8 cellular contexts compared by ENCODE assay signal in genomic region chr10:68598978-68599753, GRCh38. TPM values are rescaled to one million over a fixed set of nuclear protein-coding genes. Genes with fewer than 3 reads are reported as not detected.
A peak's percentile ranks its signal among the peaks of the same experiment; 100 is the strongest.
DNase-seq lines count a peak whose midpoint lies in the region; ATAC-seq and TF ChIP-seq lines count a peak whose summit lies in the region.

No MANE protein-coding gene starts in this region.

- H3K4me3 ChIP-seq in SJCRH30 (peak overlapping the region; percentile 51), foreskin fibroblast (ENCODE audit: low read depth in 1 of 2, low read length in 2 of 2) (peak overlapping the region in 1 of 2 donors; percentile 16)

- no peak for ATAC-seq in activated T-cell treated with anti-CD3 and anti-CD28 coated beads, Interleukin-2, amount 50 U/mL, for 72 hours (replicated peaks in 1 of 2)
- no peak for ATAC-seq in GM21390 (IDR thresholded peaks at IDR 0.05; ENCODE audit: unreplicated experiment)
- no peak for ATAC-seq in activated CD8-positive, alpha-beta memory T cell treated with anti-CD3 and anti-CD28 coated beads, Interleukin-2, amount 10 ng/mL, durations not matched to agents 7 days and 5 days

- no peaks in the 10 kb centered on the region for H3K36me3 Mint-ChIP-seq in activated T-cell treated with anti-CD3 and anti-CD28 coated beads, Interleukin-2, amount 50 U/mL, for 72 hours (ENCODE audit: insufficient read depth in 2 of 2)
- H3K36me3 Mint-ChIP-seq in activated CD8-positive, alpha-beta memory T cell treated with anti-CD3 and anti-CD28 coated beads, Interleukin-2, amount 10 ng/mL, durations not matched to agents 7 days and 5 days, result peaks cover 8% of the 10 kb centered on the region

- CTCF ChIA-PET in activated CD8-positive, alpha-beta memory T cell treated with anti-CD3 and anti-CD28 coated beads, Interleukin-2, amount 10 ng/mL, durations not matched to agents 7 days and 5 days (lab: Charles Lee), result interaction anchor here (1.4 to 1.8 kb wide), 2 partner anchors 8 to 49 kb away, joined by 6 to 7 read pairs; no protein-coding TSS in a partner anchor

- no peak overlapping the region for H3K27ac Mint-ChIP-seq in activated T-cell treated with anti-CD3 and anti-CD28 coated beads, Interleukin-2, amount 50 U/mL, for 72 hours
- no peak overlapping the region for H3K27ac Mint-ChIP-seq in activated CD8-positive, alpha-beta memory T cell treated with anti-CD3 and anti-CD28 coated beads, Interleukin-2, amount 10 ng/mL, durations not matched to agents 7 days and 5 days

- no peak for TF ChIP-seq CTCF in foreskin fibroblast (IDR thresholded peaks at IDR 0.05; ENCODE audit: low read depth, low read length)

- no peaks in the 10 kb centered on the region for H3K27me3 Mint-ChIP-seq in activated T-cell treated with anti-CD3 and anti-CD28 coated beads, Interleukin-2, amount 50 U/mL, for 72 hours (ENCODE audit: low read depth)
- no peaks in the 10 kb centered on the region for H3K27me3 Mint-ChIP-seq in activated CD8-positive, alpha-beta memory T cell treated with anti-CD3 and anti-CD28 coated beads, Interleukin-2, amount 10 ng/mL, durations not matched to agents 7 days and 5 days

- no peaks in the 10 kb centered on the region for H3K9me3 Mint-ChIP-seq in activated T-cell treated with anti-CD3 and anti-CD28 coated beads, Interleukin-2, amount 50 U/mL, for 72 hours
- no peaks in the 10 kb centered on the region for H3K9me3 Mint-ChIP-seq in activated CD8-positive, alpha-beta memory T cell treated with anti-CD3 and anti-CD28 coated beads, Interleukin-2, amount 10 ng/mL, durations not matched to agents 7 days and 5 days (ENCODE audit: low read depth)

- no peaks in the 10 kb centered on the region for H3K9me3 ChIP-seq in SJCRH30 (replicated peaks)

- H3K27ac ChIP-seq in SJCRH30, result peak overlapping the region; percentile 77

- 0 out of 2 replicates have a peak, but pooled peaks cover 4% of the 10 kb centered on the region for H3K4me1 ChIP-seq in SJCRH30

- H3K4me3 Mint-ChIP-seq in activated T-cell treated with anti-CD3 and anti-CD28 coated beads, Interleukin-2, amount 50 U/mL, for 72 hours, result peak overlapping the region; percentile 45 to 98
- H3K4me3 Mint-ChIP-seq in activated CD8-positive, alpha-beta memory T cell treated with anti-CD3 and anti-CD28 coated beads, Interleukin-2, amount 10 ng/mL, durations not matched to agents 7 days and 5 days, result no peak overlapping the region

- H3K36me3 ChIP-seq in SJCRH30, result no peaks in the 10 kb centered on the region

- peaks cover 30% of the 10 kb centered on the region for H3K4me1 Mint-ChIP-seq in activated T-cell treated with anti-CD3 and anti-CD28 coated beads, Interleukin-2, amount 50 U/mL, for 72 hours (ENCODE audit: low read depth)
- H3K4me1 Mint-ChIP-seq in activated CD8-positive, alpha-beta memory T cell treated with anti-CD3 and anti-CD28 coated beads, Interleukin-2, amount 10 ng/mL, durations not matched to agents 7 days and 5 days, result peaks cover 33% of the 10 kb centered on the region

- no peaks in the 10 kb centered on the region for H3K27me3 ChIP-seq in SJCRH30

- no peak for DNase-seq in activated T-cell treated with anti-CD3 and anti-CD28 coated beads, Interleukin-2, amount 50 U/mL, for 72 hours
- DNase-seq in activated T-cell treated with anti-CD3 and anti-CD28 coated beads, Interleukin-2, amount 50 U/mL, for 48 hours, result no peak
- DNase-seq in SJCRH30, result peak; percentile 59 to 72
- DNase-seq in foreskin fibroblast, result peak; percentile 57 to 78
- DNase-seq in nucleus accumbens (lab: John Stamatoyannopoulos, UW), result peak in 39 of 56 donors; percentile 1 to 56 (median 21)
- no peak for DNase-seq in activated CD8-positive, alpha-beta memory T cell treated with anti-CD3 and anti-CD28 coated beads, Interleukin-2, amount 10 ng/mL, durations not matched to agents 7 days and 5 days
- no peak for DNase-seq in midbrain (lab: John Stamatoyannopoulos, UW)

RNA-seq across cellular contexts. Expression of gene TET1, which starts 39.0 kb away (rescaled TPM):
- total RNA-seq in activated T-cell treated with anti-CD3 and anti-CD28 coated beads, Interleukin-2, amount 50 U/mL, for 72 hours, result under 1 TPM; 0.69 to 0.91 TPM
- 12.8 and 13.0 TPM in 2 replicates for total RNA-seq in SJCRH30 (2014; rRNA removed; shearing (Covaris generic))
- 1 to 10 TPM; 2.2 to 2.8 TPM for total RNA-seq in activated CD8-positive, alpha-beta memory T cell treated with anti-CD3 and anti-CD28 coated beads, Interleukin-2, amount 10 ng/mL, durations not matched to agents 7 days and 5 days

Comparison
In these comparisons a context has a peak if more than half of its experiments do, and no peak if none do; other contexts are left out.
1. DNase-seq: peak in SJCRH30 (2 of 2), foreskin fibroblast (2 of 2) and nucleus accumbens (39 of 56); none in activated T-cell treated with anti-CD3 and anti-CD28 coated beads, Interleukin-2, amount 50 U/mL, for 72 hours (0 of 2), activated T-cell treated with anti-CD3 and anti-CD28 coated beads, Interleukin-2, amount 50 U/mL, for 48 hours (0 of 2), activated CD8-positive, alpha-beta memory T cell treated with anti-CD3 and anti-CD28 coated beads, Interleukin-2, amount 10 ng/mL, durations not matched to agents 7 days and 5 days (single experiment) and midbrain (single experiment).